In the genomic region with DNA sequence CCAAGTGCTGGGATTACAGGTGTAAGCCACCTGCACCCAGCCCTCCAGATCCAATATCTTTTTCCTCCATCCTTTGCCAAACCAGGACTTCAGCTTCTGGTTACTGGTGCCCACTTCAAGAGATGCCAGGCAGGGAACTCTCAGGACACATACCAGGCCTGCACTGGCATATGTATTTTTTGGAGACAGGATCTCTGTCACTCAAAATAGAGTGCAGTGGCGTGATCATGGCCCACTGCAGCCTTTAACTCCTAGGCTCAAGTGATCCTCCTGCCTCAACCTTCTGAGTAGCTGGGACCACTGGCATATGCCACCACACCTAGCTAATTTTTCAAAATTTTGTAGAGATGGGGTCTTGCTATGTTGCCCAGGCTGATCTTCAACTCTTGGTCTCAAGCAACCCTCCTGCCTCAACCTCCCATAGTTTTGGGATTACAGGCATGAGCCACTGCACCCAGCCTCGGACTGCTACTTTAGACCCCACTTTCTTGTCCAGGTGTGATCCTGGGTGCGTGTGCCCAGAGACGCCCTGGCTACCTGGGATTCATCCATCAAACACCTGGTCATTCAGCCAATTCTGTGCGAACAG, we compare ENCODE assay signal across 17 cellular contexts. TPM values are rescaled to one million over a fixed set of nuclear protein-coding genes. Genes with fewer than 3 reads are reported as not detected.
DNase-seq lines count a peak whose midpoint lies in the region; ATAC-seq, FAIRE-seq and TF ChIP-seq lines count a peak whose summit lies in the region.
"Had no signal": no experiment of that assay in that cellular context is flagged by ENCODE, and none has a peak within 500 bp of the region (broad histone marks: within the 10 kb centered on the region; RNA-seq: fewer than 3 reads in every experiment).

No MANE protein-coding gene starts in this region.

- no TSS peak for BruUV-seq in HepG2 (replicated peaks; lab: Mats Ljungman, UMichigan)

- no peak overlapping the region for H3K4me2 ChIP-seq in HepG2 (ENCODE audit: low read depth, low read length)

- FAIRE-seq in HepG2 (lab: Jason Lieb, UNC): no peak
- FAIRE-seq: A204.1, GM12891 had no signal

- H3K36me3 Mint-ChIP-seq in activated CD4-positive, alpha-beta memory T cell treated with anti-CD3 and anti-CD28 coated beads for 36 hours: no peaks in the 10 kb centered on the region
- H3K36me3 Mint-ChIP-seq in activated CD4-positive, alpha-beta memory T cell treated with anti-CD3 and anti-CD28 coated beads, Interleukin-2, amount 10 ng/mL, durations not matched to agents 7 days and 5 days (ENCODE audit: low read depth): no peaks in the 10 kb centered on the region

- CTCF ChIA-PET in activated CD4-positive, alpha-beta memory T cell treated with anti-CD3 and anti-CD28 coated beads for 36 hours (lab: Charles Lee): no interaction called here
- CTCF ChIA-PET in activated CD4-positive, alpha-beta memory T cell treated with anti-CD3 and anti-CD28 coated beads, Interleukin-2, amount 10 ng/mL, durations not matched to agents 7 days and 5 days (lab: Charles Lee): no interaction called here
- CTCF ChIA-PET in HepG2 (lab: Yijun Ruan, JAX; ENCODE audit: low intra/inter-chr PET ratio, low total read pairs): no interaction called here

- in situ Hi-C loops in HepG2 (cut with HindIII; ENCODE audit: extremely low pct_ligation_motif_present, low pct_unique_long_range_greater_than_20kb): no loop called here

- POLR2A ChIA-PET in activated CD4-positive, alpha-beta memory T cell treated with anti-CD3 and anti-CD28 coated beads for 36 hours (lab: Charles Lee): interaction anchor here (1.6 kb wide), 1 partner anchor 13 kb away, joined by 4 read pairs; no protein-coding TSS in a partner anchor
- POLR2A ChIA-PET in activated CD4-positive, alpha-beta memory T cell treated with anti-CD3 and anti-CD28 coated beads, Interleukin-2, amount 10 ng/mL, durations not matched to agents 7 days and 5 days (lab: Charles Lee): no interaction called here
- POLR2A ChIA-PET in HepG2 (lab: Yijun Ruan, JAX): interaction anchor here (0.6 to 1.3 kb wide), 6 partner anchors 9 to 152 kb away, joined by 3 to 8 read pairs (median 4); a partner anchor contains a TSS

- H3K27me3 Mint-ChIP-seq in activated CD4-positive, alpha-beta memory T cell treated with anti-CD3 and anti-CD28 coated beads for 36 hours: no peaks in the 10 kb centered on the region
- no peaks in the 10 kb centered on the region for H3K27me3 Mint-ChIP-seq in activated CD4-positive, alpha-beta memory T cell treated with anti-CD3 and anti-CD28 coated beads, Interleukin-2, amount 10 ng/mL, durations not matched to agents 7 days and 5 days
- H3K27me3 Mint-ChIP-seq: brain, progenitor cell of endocrine pancreas had no signal

- no peaks in the 10 kb centered on the region for H3K79me2 ChIP-seq in HepG2 (ENCODE audit: insufficient read depth, low read length)

- H3K27ac Mint-ChIP-seq in activated CD4-positive, alpha-beta memory T cell treated with anti-CD3 and anti-CD28 coated beads for 36 hours: peak overlapping the region; percentile 84
- H3K27ac Mint-ChIP-seq in activated CD4-positive, alpha-beta memory T cell treated with anti-CD3 and anti-CD28 coated beads, Interleukin-2, amount 10 ng/mL, durations not matched to agents 7 days and 5 days: no peak overlapping the region
- H3K27ac Mint-ChIP-seq: CD8-positive, alpha-beta memory T cell; effector memory CD8-positive, alpha-beta T cell; progenitor cell of endocrine pancreas had no signal

- H3K27me3 ChIP-seq in adipocyte (replicated peaks; ENCODE audit: control insufficient read depth, insufficient read depth, low read length) (no peaks in the 10 kb centered on the region), HepG2 (ENCODE audit: control insufficient read depth in 1 of 2, insufficient read depth in 2 of 2, low read length in 2 of 2) (no peaks in the 10 kb centered on the region), subcutaneous abdominal adipose tissue (ENCODE audit: control insufficient read depth in 5 of 5, insufficient read depth in 4 of 5, low read length in 5 of 5) (no peaks in the 10 kb centered on the region), lower lobe of right lung (ENCODE audit: low read depth) (no peaks in the 10 kb centered on the region)

- H3K9me3 ChIP-seq in adipocyte (ENCODE audit: control insufficient read depth, low read length) (no peaks in the 10 kb centered on the region), HepG2 (ENCODE audit: low read length) (no peaks in the 10 kb centered on the region), subcutaneous abdominal adipose tissue (ENCODE audit: control insufficient read depth in 5 of 5, low read length in 5 of 5) (no peaks in the 10 kb centered on the region), lower lobe of right lung (no peaks in the 10 kb centered on the region)
- H3K9me3 ChIP-seq: mucosa of descending colon had no signal

- TF ChIP-seq EP300 in HepG2 (IDR thresholded peaks at IDR 0.05; ENCODE audit: low read depth in 2 of 2, low read length in 2 of 2): no peak
- no peak for TF ChIP-seq EP300 in HepG2 (CRISPR knock-in tag; IDR thresholded peaks at IDR 0.05; ENCODE audit: borderline replicate concordance)

- H3K9ac ChIP-seq in adipocyte (ENCODE audit: low read length) (peak overlapping the region; percentile 57), HepG2 (ENCODE audit: insufficient read depth, low read depth, low read length) (no peak overlapping the region), subcutaneous abdominal adipose tissue (ENCODE audit: low read length in 5 of 5) (no peak overlapping the region)

- WGBS in HepG2 (ENCODE audit: low lambda C conversion rate): 94% methylated on average over 5 of the region's 5 CpGs

- H3K4me3 Mint-ChIP-seq in activated CD4-positive, alpha-beta memory T cell treated with anti-CD3 and anti-CD28 coated beads for 36 hours: no peak overlapping the region
- H3K4me3 Mint-ChIP-seq in activated CD4-positive, alpha-beta memory T cell treated with anti-CD3 and anti-CD28 coated beads, Interleukin-2, amount 10 ng/mL, durations not matched to agents 7 days and 5 days: no peak overlapping the region
- H3K4me3 Mint-ChIP-seq: brain; CD8-positive, alpha-beta memory T cell; effector memory CD8-positive, alpha-beta T cell had no signal

- H4K20me1 ChIP-seq in HepG2 (ENCODE audit: insufficient read depth, low read length): no peaks in the 10 kb centered on the region

- no peaks in the 10 kb centered on the region for H3K9me3 Mint-ChIP-seq in activated CD4-positive, alpha-beta memory T cell treated with anti-CD3 and anti-CD28 coated beads for 36 hours
- H3K9me3 Mint-ChIP-seq in activated CD4-positive, alpha-beta memory T cell treated with anti-CD3 and anti-CD28 coated beads, Interleukin-2, amount 10 ng/mL, durations not matched to agents 7 days and 5 days: no peaks in the 10 kb centered on the region
- H3K9me3 Mint-ChIP-seq: brain; CD8-positive, alpha-beta memory T cell; effector memory CD8-positive, alpha-beta T cell had no signal

- TF ChIP-seq CTCF in HepG2 (CRISPR knock-in tag; IDR thresholded peaks at IDR 0.05): no peak
- no peak for TF ChIP-seq CTCF in lower lobe of right lung (IDR thresholded peaks at IDR 0.05)

- no peak for TF ChIP-seq RAD21 in HepG2 (CRISPR knock-in tag; IDR thresholded peaks at IDR 0.05)

- peaks cover 39% of the 10 kb centered on the region for H3K4me1 Mint-ChIP-seq in activated CD4-positive, alpha-beta memory T cell treated with anti-CD3 and anti-CD28 coated beads for 36 hours (ENCODE audit: low read depth)
- H3K4me1 Mint-ChIP-seq in activated CD4-positive, alpha-beta memory T cell treated with anti-CD3 and anti-CD28 coated beads, Interleukin-2, amount 10 ng/mL, durations not matched to agents 7 days and 5 days: peaks cover 9% of the 10 kb centered on the region
- H3K4me1 Mint-ChIP-seq: CD8-positive, alpha-beta memory T cell had no signal

- H3K4me1 ChIP-seq in adipocyte (ENCODE audit: control insufficient read depth, insufficient read depth, low read length): peaks cover 32% of the 10 kb centered on the region
- peaks cover 25% of the 10 kb centered on the region for H3K4me1 ChIP-seq in HepG2 (ENCODE audit: insufficient read depth, low read length)
- peaks cover 2 to 22% (median 15%) of the 10 kb centered on the region in 5 donors for H3K4me1 ChIP-seq in subcutaneous abdominal adipose tissue (ENCODE audit: control insufficient read depth in 5 of 5, insufficient read depth in 5 of 5, low read length in 5 of 5)
- peaks cover 16% of the 10 kb centered on the region for H3K4me1 ChIP-seq in lower lobe of right lung

- ATAC-seq in HepG2: no peak
- no peak for ATAC-seq in lower lobe of right lung
- no peak for ATAC-seq in GM21825 (IDR thresholded peaks at IDR 0.05; ENCODE audit: unreplicated experiment)
- ATAC-seq: effector memory CD8-positive, alpha-beta T cell had no signal

- H3K27ac ChIP-seq in HepG2 (ENCODE audit: extremely low read length, insufficient read depth, low read length): no peak overlapping the region
- peak overlapping the region; percentile 47 for H3K27ac ChIP-seq in subcutaneous abdominal adipose tissue (ENCODE audit: low read depth, low read length)
- no peak overlapping the region for H3K27ac ChIP-seq in lower lobe of right lung

- no peak for TF ChIP-seq POLR2A in HepG2 (IDR thresholded peaks at IDR 0.05; ENCODE audit: insufficient read depth in 1 of 2, low read depth in 2 of 2, low read length in 2 of 2)

- H2AFZ ChIP-seq in HepG2 (ENCODE audit: low read length): no peak overlapping the region

- intact Hi-C loops in activated CD4-positive, alpha-beta memory T cell treated with anti-CD3 and anti-CD28 coated beads for 36 hours (cut with micrococcal nuclease): no loop called here
- intact Hi-C loops in HepG2 (cut with micrococcal nuclease; ENCODE audit: unreplicated experiment) (no loop called here), lower lobe of right lung (cut with DNase I) (no loop called here)

- no peak for DNase-seq in activated CD4-positive, alpha-beta memory T cell treated with anti-CD3 and anti-CD28 coated beads for 36 hours
- no peak for DNase-seq in activated CD4-positive, alpha-beta memory T cell treated with anti-CD3 and anti-CD28 coated beads, Interleukin-2, amount 10 ng/mL, durations not matched to agents 7 days and 5 days
- DNase-seq in adipocyte (ENCODE audit: low read depth): no peak
- DNase-seq in HepG2 (ENCODE audit: low spot score): no peak
- no peak for DNase-seq in lower lobe of right lung
- no peak for DNase-seq in UCSD-AML1 (lab: John Stamatoyannopoulos, UW; ENCODE audit: unreplicated experiment)
- DNase-seq: CD8-positive, alpha-beta memory T cell; effector memory CD8-positive, alpha-beta T cell; NCI-H1048; NK-92 treated with Interleukin-12 subunit alpha and Interleukin-12 subunit beta, amount 100 ng/mL, for 24 hours had no signal

- no peaks in the 10 kb centered on the region for H3K36me3 ChIP-seq in adipocyte (ENCODE audit: control insufficient read depth, insufficient read depth, low read length, severe bottlenecking)
- H3K36me3 ChIP-seq in HepG2 (replicated peaks in 1 of 2; ENCODE audit: control insufficient read depth in 1 of 2, insufficient read depth in 2 of 2, low read length in 2 of 2): no peaks in the 10 kb centered on the region
- H3K36me3 ChIP-seq in subcutaneous abdominal adipose tissue (ENCODE audit: control insufficient read depth in 5 of 5, insufficient read depth in 5 of 5, low read length in 5 of 5): no peaks in the 10 kb centered on the region
- H3K36me3 ChIP-seq in lower lobe of right lung: no peaks in the 10 kb centered on the region

- H3K4me3 ChIP-seq in adipocyte (ENCODE audit: low read length) (peak overlapping the region; percentile 69), HepG2 (replicated peaks in 1 of 3; ENCODE audit: insufficient read depth in 1 of 3, low read depth in 2 of 3, low read length in 3 of 3) (no peak overlapping the region), subcutaneous abdominal adipose tissue (ENCODE audit: low read depth in 1 of 5, low read length in 5 of 5) (no peak overlapping the region), lower lobe of right lung (no peak overlapping the region)
- H3K4me3 ChIP-seq: mucosa of descending colon had no signal

RNA-seq across cellular contexts. Expression of a gene that starts 55.8 kb away (rescaled TPM):
- 1 to 10 TPM; 7.1 to 7.7 TPM for total RNA-seq in activated CD4-positive, alpha-beta memory T cell treated with anti-CD3 and anti-CD28 coated beads for 36 hours
- total RNA-seq in activated CD4-positive, alpha-beta memory T cell treated with anti-CD3 and anti-CD28 coated beads, Interleukin-2, amount 10 ng/mL, durations not matched to agents 7 days and 5 days: 1 to 10 TPM; 4.7 to 6.4 TPM
- total RNA-seq in HepG2 (2016; rRNA removed; fragmentation: Illumina TruSeq; extraction: Trizol): 1.2 and 1.4 TPM in 2 replicates
- total RNA-seq in HepG2 (2016; cell fraction: cytosol; rRNA removed; fragmentation: Illumina TruSeq; extraction: Trizol; ENCODE audit: low read depth): 0.71 and 1.0 TPM in 2 replicates
- total RNA-seq in HepG2 (2016; cell fraction: insoluble cytoplasmic fraction; rRNA removed; fragmentation: Illumina TruSeq; extraction: Trizol): 0.69 and 0.79 TPM in 2 replicates
- total RNA-seq in HepG2 (2016; cell fraction: membrane; rRNA removed; fragmentation: Illumina TruSeq; extraction: Trizol): 1.2 and 1.5 TPM in 2 replicates
- total RNA-seq in HepG2 (2016; cell fraction: nucleus; rRNA removed; fragmentation: Illumina TruSeq; extraction: Trizol): 1.3 and 1.4 TPM in 2 replicates
- polyA plus RNA-seq in HepG2 (2011; rRNA removed): 1.4 and 2.5 TPM in 2 replicates
- 0.99 and 1.8 TPM in 2 replicates for polyA plus RNA-seq in HepG2 (2011; cell fraction: cytosol; rRNA removed)
- polyA plus RNA-seq in HepG2 (2011; cell fraction: nucleus; rRNA removed): 0.90 and 1.3 TPM in 2 replicates
- polyA plus RNA-seq in HepG2 (2012): 1.0 and 2.9 TPM in 2 replicates
- polyA plus RNA-seq in HepG2 (2016; cell fraction: cytosol; fragmentation: Illumina TruSeq; extraction: Trizol; ENCODE audit: low read depth): 1.4 TPM in 2 replicates
- 1.7 and 2.5 TPM in 2 replicates for polyA plus RNA-seq in HepG2 (2016; cell fraction: insoluble cytoplasmic fraction; fragmentation: Illumina TruSeq; extraction: Trizol; ENCODE audit: low read depth)
- 0.86 and 2.2 TPM in 2 replicates for polyA plus RNA-seq in HepG2 (2016; cell fraction: membrane; fragmentation: Illumina TruSeq; extraction: Trizol; ENCODE audit: low read depth)
- polyA plus RNA-seq in HepG2 (2016; cell fraction: nucleus; fragmentation: Illumina TruSeq; extraction: Trizol; ENCODE audit: insufficient read depth, low read depth): 1.2 and 2.5 TPM in 2 replicates
- polyA minus RNA-seq in HepG2 (2011; rRNA and poly(A)+ RNA removed; ENCODE audit: low replicate concordance): 2.4 and 7.1 TPM in 2 replicates
- 0.53 and 1.3 TPM in 2 replicates for polyA minus RNA-seq in HepG2 (2011; cell fraction: cytosol; rRNA and poly(A)+ RNA removed)
- 1.2 and 2.7 TPM in 2 replicates for polyA minus RNA-seq in HepG2 (2011; cell fraction: nucleus; rRNA and poly(A)+ RNA removed)
- 16.1 TPM for total RNA-seq in lower lobe of right lung
